ENCODE assay signal across 18 cellular contexts in the genomic region with DNA sequence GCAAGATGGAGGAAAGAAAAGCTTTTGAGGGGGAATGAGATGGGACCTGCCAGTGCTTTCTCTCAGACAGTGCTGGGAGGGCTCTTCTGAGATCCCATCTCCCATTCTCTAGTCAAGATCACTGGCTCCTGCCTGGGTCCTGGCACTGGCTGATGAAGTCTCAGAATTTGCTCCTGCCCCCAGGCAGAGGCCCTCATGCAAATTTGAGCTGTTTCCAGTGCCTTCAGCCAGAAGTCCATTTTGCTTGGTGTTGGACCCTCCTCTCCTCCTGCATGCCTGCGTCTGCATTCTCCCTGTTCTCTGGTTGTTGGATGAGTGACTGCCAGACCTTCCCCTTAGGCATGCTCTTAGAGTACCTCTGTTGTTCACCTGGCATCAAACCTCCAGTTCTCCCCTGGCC. TPM values are rescaled to one million over a fixed set of nuclear protein-coding genes. Genes with fewer than 3 reads are reported as not detected.
DNase-seq lines count a peak whose midpoint lies in the region; ATAC-seq and TF ChIP-seq lines count a peak whose summit lies in the region.
"Had no signal": no experiment of that assay in that cellular context is flagged by ENCODE, and none has a peak within 500 bp of the region (broad histone marks: within the 10 kb centered on the region; RNA-seq: fewer than 3 reads in every experiment).

No MANE protein-coding gene starts in this region.

- no peak overlapping the region for H3K9ac ChIP-seq in neural progenitor cell
- H3K9ac ChIP-seq: BLaER1 had no signal

- TF ChIP-seq CTCF in GM23338 (conservative IDR thresholded peaks at IDR 0.05; ENCODE audit: low read depth in 2 of 2) (no peak), coronary artery (IDR thresholded peaks at IDR 0.05) (no peak), neural progenitor cell (IDR thresholded peaks at IDR 0.05) (no peak)

- H3K9me2 ChIP-seq in GM23338 (ENCODE audit: insufficient read depth): no peaks in the 10 kb centered on the region

- no peaks in the 10 kb centered on the region for H3K27me3 Mint-ChIP-seq in GM23338 (ENCODE audit: insufficient read depth, low read depth, poor library complexity)
- no peaks in the 10 kb centered on the region for H3K27me3 Mint-ChIP-seq in neural progenitor cell (ENCODE audit: insufficient read depth, low read depth)
- peaks cover 45% of the 10 kb centered on the region for H3K27me3 Mint-ChIP-seq in stimulated activated memory B cell treated with anti-CD40 and anti-IgM and Interleukin-4, amounts not matched to agents 10 μg/mL and 1 μg/mL and 100 μg/mL, for 72 hours

- DNase-seq in GM23338 (ENCODE audit: low spot score) (no peak), coronary artery (ENCODE audit: low spot score) (peak; percentile 43), neural progenitor cell (ENCODE audit: low spot score) (no peak), UCSD-AML1 (lab: John Stamatoyannopoulos, UW; ENCODE audit: unreplicated experiment) (no peak)
- DNase-seq: 8988T; CD4-positive, alpha-beta memory T cell; DMS153; DMS79; GF-D8; KBM-7 had no signal

- peaks cover 40% of the 10 kb centered on the region for H3K4me1 Mint-ChIP-seq in GM23338
- peaks cover 40% of the 10 kb centered on the region for H3K4me1 Mint-ChIP-seq in neural progenitor cell
- no peaks in the 10 kb centered on the region for H3K4me1 Mint-ChIP-seq in stimulated activated memory B cell treated with anti-CD40 and anti-IgM and Interleukin-4, amounts not matched to agents 10 μg/mL and 1 μg/mL and 100 μg/mL, for 72 hours
- H3K4me1 Mint-ChIP-seq: CD4-positive, alpha-beta memory T cell; IgD-negative memory B cell had no signal

- peaks cover 3% of the 10 kb centered on the region; the same call in 1 of the 3 replicates for H3K36me3 Mint-ChIP-seq in GM23338 (ENCODE audit: low read depth)
- H3K36me3 Mint-ChIP-seq in neural progenitor cell: peaks cover 2% of the 10 kb centered on the region
- no peaks in the 10 kb centered on the region for H3K36me3 Mint-ChIP-seq in stimulated activated memory B cell treated with anti-CD40 and anti-IgM and Interleukin-4, amounts not matched to agents 10 μg/mL and 1 μg/mL and 100 μg/mL, for 72 hours
- H3K36me3 Mint-ChIP-seq: CD14-positive monocyte; CD4-positive, alpha-beta memory T cell had no signal

- no peaks in the 10 kb centered on the region for H4K20me1 ChIP-seq in GM23338 (replicated peaks; ENCODE audit: insufficient read depth)
- H4K20me1 ChIP-seq in neural progenitor cell (ENCODE audit: low read depth): no peaks in the 10 kb centered on the region
- H4K20me1 ChIP-seq: BLaER1 had no signal

- H3K4me3 Mint-ChIP-seq in GM23338: no peak overlapping the region; the same call in 2 of the 3 replicates
- no peak overlapping the region for H3K4me3 Mint-ChIP-seq in neural progenitor cell
- H3K4me3 Mint-ChIP-seq in stimulated activated memory B cell treated with anti-CD40 and anti-IgM and Interleukin-4, amounts not matched to agents 10 μg/mL and 1 μg/mL and 100 μg/mL, for 72 hours: no peak overlapping the region
- H3K4me3 Mint-ChIP-seq: CD14-positive monocyte; CD4-positive, alpha-beta memory T cell; IgD-negative memory B cell had no signal

- H3K4me1 ChIP-seq in GM23338 (ENCODE audit: insufficient read depth) (peaks cover 44% of the 10 kb centered on the region), neural progenitor cell (peaks cover 25% of the 10 kb centered on the region)

- no peak overlapping the region for H3K4me3 ChIP-seq in GM23338
- H3K4me3 ChIP-seq in coronary artery: no peak overlapping the region
- H3K4me3 ChIP-seq in neural progenitor cell: no peak overlapping the region
- H3K4me3 ChIP-seq: BLaER1 had no signal

- H3K79me2 ChIP-seq in GM23338 (replicated peaks; ENCODE audit: insufficient read depth) (no peaks in the 10 kb centered on the region), neural progenitor cell (ENCODE audit: low read depth) (no peaks in the 10 kb centered on the region)

- H3F3A ChIP-seq in GM23338 (replicated peaks; ENCODE audit: low read depth): peaks cover 9% of the 10 kb centered on the region; the same call in 1 of the 2 replicates
- H3F3A ChIP-seq in neural progenitor cell (ENCODE audit: low read depth): peaks cover 20% of the 10 kb centered on the region

- no peak overlapping the region for H3K27ac Mint-ChIP-seq in GM23338
- H3K27ac Mint-ChIP-seq in neural progenitor cell: peak overlapping the region; percentile 6
- no peak overlapping the region for H3K27ac Mint-ChIP-seq in stimulated activated memory B cell treated with anti-CD40 and anti-IgM and Interleukin-4, amounts not matched to agents 10 μg/mL and 1 μg/mL and 100 μg/mL, for 72 hours
- H3K27ac Mint-ChIP-seq: CD14-positive monocyte; CD4-positive, alpha-beta memory T cell; IgD-negative memory B cell had no signal

- H3K9me3 Mint-ChIP-seq in GM23338: no peaks in the 10 kb centered on the region
- H3K9me3 Mint-ChIP-seq in neural progenitor cell: no peaks in the 10 kb centered on the region
- H3K9me3 Mint-ChIP-seq in stimulated activated memory B cell treated with anti-CD40 and anti-IgM and Interleukin-4, amounts not matched to agents 10 μg/mL and 1 μg/mL and 100 μg/mL, for 72 hours: no peaks in the 10 kb centered on the region
- H3K9me3 Mint-ChIP-seq: IgD-negative memory B cell had no signal

- H3K9me3 ChIP-seq in neural progenitor cell (ENCODE audit: low read depth): no peaks in the 10 kb centered on the region
- H3K9me3 ChIP-seq: BLaER1 had no signal

- H3K4me2 ChIP-seq in GM23338: 0 out of 2 replicates have a peak overlapping the region, but pooled peaks have one; percentile 10
- H3K4me2 ChIP-seq in neural progenitor cell: no peak overlapping the region
- H3K4me2 ChIP-seq: BLaER1 had no signal

- ATAC-seq in GM23338 (no peak), GM21528 (IDR thresholded peaks at IDR 0.05; ENCODE audit: low FRiP score, unreplicated experiment) (no peak), HG02759 (IDR thresholded peaks at IDR 0.05; ENCODE audit: unreplicated experiment) (no peak)
- ATAC-seq in stimulated activated memory B cell treated with anti-CD40 and anti-IgM and Interleukin-4, amounts not matched to agents 10 μg/mL and 1 μg/mL and 100 μg/mL, for 72 hours: peak; percentile 31
- ATAC-seq: HCT116, HepG2 had no signal

- no peak overlapping the region for H2AFZ ChIP-seq in GM23338
- no peak overlapping the region for H2AFZ ChIP-seq in neural progenitor cell (replicated peaks)

- H3K27me3 ChIP-seq in GM23338 (ENCODE audit: insufficient read depth) (no peaks in the 10 kb centered on the region), neural progenitor cell (no peaks in the 10 kb centered on the region)
- H3K27me3 ChIP-seq: BLaER1 had no signal

- H3K27ac ChIP-seq in GM23338 (ENCODE audit: low read depth) (no peak overlapping the region), coronary artery (no peak overlapping the region), neural progenitor cell (no peak overlapping the region)
- H3K27ac ChIP-seq: BLaER1 had no signal

- no peaks in the 10 kb centered on the region for H3K36me3 ChIP-seq in GM23338 (ENCODE audit: insufficient read depth)
- no peaks in the 10 kb centered on the region for H3K36me3 ChIP-seq in neural progenitor cell
- H3K36me3 ChIP-seq: BLaER1 had no signal

RNA-seq across cellular contexts. Expression of a gene that starts 59.5 kb away (rescaled TPM):
- total RNA-seq in GM23338 (2014; rRNA removed; shearing (Covaris generic)): 1.4 and 2.6 TPM in 2 replicates
- 2.8 and 3.0 TPM in 2 replicates for polyA plus RNA-seq in GM23338 (2016; fragmentation: Nextera tagmentation; extraction: Ambion mirVana)
- total RNA-seq in neural progenitor cell (ENCODE audit: low replicate concordance): 0.22 and 1.3 TPM in 2 replicates
- polyA plus RNA-seq: CD14-positive monocyte, HepG2 had no signal
